In genomic region chr7:963236-964078, GRCh38 we compare ENCODE assay signal across 1 cellular context.
A peak's percentile ranks its signal among the peaks of the same experiment; 100 is the strongest.
TF ChIP-seq lines count a peak whose summit lies in the region.

No MANE protein-coding gene starts in this region.

TF ChIP-seq in K562, 482 proteins besides CTCF, POLR2A, EP300 and RAD21:
- TF ChIP-seq DMBX1 (CRISPR knock-in tag; IDR thresholded peaks at IDR 0.05; ENCODE audit: borderline replicate concordance) (no peak), ZBTB7A (IDR thresholded peaks at IDR 0.05; ENCODE audit: borderline replicate concordance, control insufficient read depth, low read depth, low read length) (peak; percentile 37; the same call in 1 of the 2 replicates), CHD7 (IDR thresholded peaks at IDR 0.05; ENCODE audit: low read depth, low read length) (no peak), ZNF707 (CRISPR knock-in tag; conservative IDR thresholded peaks at IDR 0.05) (no peak), POLR2G (IDR thresholded peaks at IDR 0.05; ENCODE audit: low read depth, low read length) (peak; percentile 65)
